Comparison of ENCODE assay signal across 1 cellular context in genomic region chr6:129707882-129708495, GRCh38.
TF ChIP-seq lines count a peak whose summit lies in the region.

No MANE protein-coding gene starts in this region.

TF ChIP-seq in HepG2, 621 proteins besides CTCF, POLR2A, EP300 and RAD21 (continued from another document and continues in another):
- TF ChIP-seq CREB3 (CRISPR knock-in tag; IDR thresholded peaks at IDR 0.05): no peak
- TF ChIP-seq ZNF605 (CRISPR knock-in tag; IDR thresholded peaks at IDR 0.05): peak; percentile 41; the same call in 1 of the 2 replicates
- no peak for TF ChIP-seq MTA3 (CRISPR knock-in tag; IDR thresholded peaks at IDR 0.05)
- TF ChIP-seq SALL1 (CRISPR knock-in tag; IDR thresholded peaks at IDR 0.05): 0 out of 2 replicates have a peak, but pooled peaks have one; percentile 38
- TF ChIP-seq DDIT3 (CRISPR knock-in tag; IDR thresholded peaks at IDR 0.05): no peak
- no peak for TF ChIP-seq ZNF280B (CRISPR knock-in tag; IDR thresholded peaks at IDR 0.05; ENCODE audit: borderline replicate concordance)
- no peak for TF ChIP-seq RNF219 (CRISPR knock-in tag; IDR thresholded peaks at IDR 0.05)
- TF ChIP-seq HNRNPL (IDR thresholded peaks at IDR 0.05; ENCODE audit: low read depth, low read length): 0 out of 2 replicates have a peak, but pooled peaks have one; percentile 62
- TF ChIP-seq DNMT1 (CRISPR knock-in tag; IDR thresholded peaks at IDR 0.05): no peak
- TF ChIP-seq ZMYM4 (CRISPR knock-in tag; IDR thresholded peaks at IDR 0.05): peak; percentile 35
- peak; percentile 39; the same call in 1 of the 2 replicates for TF ChIP-seq ZFP90 (CRISPR knock-in tag; IDR thresholded peaks at IDR 0.05; ENCODE audit: borderline replicate concordance)
- TF ChIP-seq LCORL (IDR thresholded peaks at IDR 0.05): no peak
- peak; percentile 75 for TF ChIP-seq LCORL (CRISPR knock-in tag; IDR thresholded peaks at IDR 0.05)
- TF ChIP-seq GATAD1 (CRISPR knock-in tag; IDR thresholded peaks at IDR 0.05): no peak
- TF ChIP-seq PHF5A (CRISPR knock-in tag; IDR thresholded peaks at IDR 0.05; ENCODE audit: low read depth, unreplicated experiment): no peak
- TF ChIP-seq SIX1 (CRISPR knock-in tag; IDR thresholded peaks at IDR 0.05; ENCODE audit: borderline replicate concordance): no peak
- no peak for TF ChIP-seq SP4 (CRISPR knock-in tag; IDR thresholded peaks at IDR 0.05)
- TF ChIP-seq SCMH1 (CRISPR knock-in tag; IDR thresholded peaks at IDR 0.05; ENCODE audit: borderline replicate concordance): no peak
- no peak for TF ChIP-seq FOXO4 (CRISPR knock-in tag; conservative IDR thresholded peaks at IDR 0.05)
- TF ChIP-seq MAX (IDR thresholded peaks at IDR 0.05): no peak; the same call in 1 of the 2 replicates
- no peak for TF ChIP-seq SMAD3 (CRISPR knock-in tag; IDR thresholded peaks at IDR 0.05)
- TF ChIP-seq MYNN (CRISPR knock-in tag; IDR thresholded peaks at IDR 0.05; ENCODE audit: low read depth): no peak
- no peak for TF ChIP-seq PTBP1 (IDR thresholded peaks at IDR 0.05; ENCODE audit: low read depth, low read length, poor library complexity, severe bottlenecking)
- TF ChIP-seq ZBTB8A (CRISPR knock-in tag; IDR thresholded peaks at IDR 0.05; ENCODE audit: borderline replicate concordance, low read depth): no peak
- no peak for TF ChIP-seq ZNF549 (CRISPR knock-in tag; IDR thresholded peaks at IDR 0.05)
- TF ChIP-seq MBD4 (IDR thresholded peaks at IDR 0.05; ENCODE audit: borderline replicate concordance, low read length): no peak
- TF ChIP-seq CENPT (CRISPR knock-in tag; IDR thresholded peaks at IDR 0.05; ENCODE audit: low read depth): no peak
- no peak for TF ChIP-seq PPARG (CRISPR knock-in tag; conservative IDR thresholded peaks at IDR 0.05)
- no peak for TF ChIP-seq ZNF768 (CRISPR knock-in tag; IDR thresholded peaks at IDR 0.05)
- 0 out of 2 replicates have a peak, but pooled peaks have one; percentile 49 for TF ChIP-seq CENPBD1 (CRISPR knock-in tag; IDR thresholded peaks at IDR 0.05; ENCODE audit: borderline replicate concordance, low read depth)
- no peak for TF ChIP-seq SSRP1 (CRISPR knock-in tag; IDR thresholded peaks at IDR 0.05)
- no peak for TF ChIP-seq EEA1 (CRISPR knock-in tag; IDR thresholded peaks at IDR 0.05; ENCODE audit: borderline replicate concordance)
- TF ChIP-seq ZNF160 (CRISPR knock-in tag; IDR thresholded peaks at IDR 0.05): 0 out of 2 replicates have a peak, but pooled peaks have one; percentile 19
- peak; percentile 36; the same call in 1 of the 2 replicates for TF ChIP-seq ZNF746 (CRISPR knock-in tag; IDR thresholded peaks at IDR 0.05)
- no peak for TF ChIP-seq ETV6 (CRISPR knock-in tag; conservative IDR thresholded peaks at IDR 0.05)
- no peak for TF ChIP-seq NFRKB (IDR thresholded peaks at IDR 0.05)
- no peak for TF ChIP-seq ZNF280D (CRISPR knock-in tag; IDR thresholded peaks at IDR 0.05)
- TF ChIP-seq AHR (CRISPR knock-in tag; IDR thresholded peaks at IDR 0.05): no peak
- TF ChIP-seq ZNF10 (CRISPR knock-in tag; IDR thresholded peaks at IDR 0.05; ENCODE audit: borderline replicate concordance, low read depth): no peak
- no peak; the same call in 1 of the 2 replicates for TF ChIP-seq JUN (CRISPR knock-in tag; IDR thresholded peaks at IDR 0.05)
- no peak for TF ChIP-seq AHDC1 (CRISPR knock-in tag; IDR thresholded peaks at IDR 0.05; ENCODE audit: borderline replicate concordance)
- no peak for TF ChIP-seq MYPOP (CRISPR knock-in tag; IDR thresholded peaks at IDR 0.05)
- no peak for TF ChIP-seq ZNF317 (CRISPR knock-in tag; IDR thresholded peaks at IDR 0.05)
- TF ChIP-seq NKX3-1 (CRISPR knock-in tag; IDR thresholded peaks at IDR 0.05): no peak
- TF ChIP-seq SKI (IDR thresholded peaks at IDR 0.05; ENCODE audit: partially characterized antibody): no peak
- no peak for TF ChIP-seq FIP1L1 (IDR thresholded peaks at IDR 0.05; ENCODE audit: borderline replicate concordance, insufficient read depth, low read depth, low read length)
- no peak for TF ChIP-seq DBP (CRISPR knock-in tag; IDR thresholded peaks at IDR 0.05; ENCODE audit: not compliant biosample characterization)
